Comparison of ENCODE assay signal across 33 cellular contexts in genomic region chr12:109347579-109347978, GRCh38. TPM values are rescaled to one million over a fixed set of nuclear protein-coding genes. Genes with fewer than 3 reads are reported as not detected.
"Had no signal": no experiment of that assay in that cellular context is flagged by ENCODE, and none has a peak within 500 bp of the region (broad histone marks: within the 10 kb centered on the region; RNA-seq: fewer than 3 reads in every experiment).

Gene MYO1H (plus strand): TSS chr12:109347900. CDS start chr12:109347961, 61 bp downstream.

- H3K27ac ChIP-seq: ascending aorta, brain microvascular endothelial cell, coronary artery, dorsolateral prefrontal cortex, gastroesophageal sphincter, left lung, lower lobe of right lung, parathyroid adenoma, thoracic aorta had no signal

- FAIRE-seq: keratinocyte, urothelium cell line had no signal

- H3K36me3 ChIP-seq: ascending aorta, brain microvascular endothelial cell, gastroesophageal sphincter, left lung, lower lobe of right lung, thoracic aorta had no signal

- H3K4me1 ChIP-seq: ascending aorta, gastroesophageal sphincter, left lung, lower lobe of right lung, parathyroid adenoma had no signal

- H2AFZ ChIP-seq: parathyroid adenoma had no signal

- H3K4me3 Mint-ChIP-seq: activated CD8-positive, alpha-beta T cell treated with anti-CD3 and anti-CD28 coated beads, Interleukin-2, amount 10 ng/mL, durations not matched to agents 7 days and 5 days; activated naive CD4-positive, alpha-beta T cell treated with anti-CD3 and anti-CD28 coated beads for 36 hours; activated naive CD8-positive, alpha-beta T cell treated with anti-CD3 and anti-CD28 coated beads for 36 hours; neural crest cell; stimulated activated naive CD8-positive, alpha-beta T cell treated with anti-CD3 and anti-CD28 coated beads, Interleukin-15, Interleukin-2, amounts not matched to agents 100 ng/mL and 50 ng/mL, for 24 hours; WTC11 had no signal

- H3K36me3 Mint-ChIP-seq: activated naive CD8-positive, alpha-beta T cell treated with anti-CD3 and anti-CD28 coated beads for 36 hours; WTC11 had no signal

- DNase-seq: activated CD4-positive, alpha-beta T cell treated with anti-CD3 and anti-CD28 coated beads for 1 hour; activated CD8-positive, alpha-beta T cell treated with anti-CD3 and anti-CD28 coated beads, Interleukin-2, amount 10 ng/mL, durations not matched to agents 7 days and 5 days; activated effector memory CD4-positive, alpha-beta T cell treated with anti-CD3 and anti-CD28 coated beads, Interleukin-2, amount 50 U/mL, for 16 hours; activated naive CD8-positive, alpha-beta T cell treated with anti-CD3 and anti-CD28 coated beads for 36 hours; activated T-cell treated with anti-CD3 and anti-CD28 coated beads for 4 hours; brain microvascular endothelial cell; dorsolateral prefrontal cortex; effector memory CD4-positive, alpha-beta T cell; hippocampal formation; left lung; lower lobe of right lung; occipital lobe; right cardiac atrium; stimulated activated CD4-positive, alpha-beta T cell treated with anti-CD3 and anti-CD28 coated beads, Interleukin-12 subunit alpha, Interleukin-12 subunit beta, amount 100 ng/mL, for 4 hours; stimulated activated CD4-positive, alpha-beta T cell treated with anti-CD3 and anti-CD28 coated beads, Interleukin-4, amount 100 ng/mL, for 1 hour; trophoblast cell had no signal

- H3K4me3 ChIP-seq: ascending aorta, coronary artery, dorsolateral prefrontal cortex, gastroesophageal sphincter, left lung, lower lobe of right lung, thoracic aorta had no signal

- H3K4me1 Mint-ChIP-seq: activated naive CD8-positive, alpha-beta T cell treated with anti-CD3 and anti-CD28 coated beads for 36 hours; neural crest cell; WTC11 had no signal

- H3K27ac Mint-ChIP-seq: activated CD8-positive, alpha-beta T cell treated with anti-CD3 and anti-CD28 coated beads, Interleukin-2, amount 10 ng/mL, durations not matched to agents 7 days and 5 days; activated naive CD4-positive, alpha-beta T cell treated with anti-CD3 and anti-CD28 coated beads for 36 hours; activated naive CD8-positive, alpha-beta T cell treated with anti-CD3 and anti-CD28 coated beads for 36 hours; stimulated activated naive CD8-positive, alpha-beta T cell treated with anti-CD3 and anti-CD28 coated beads, Interleukin-15, Interleukin-2, amounts not matched to agents 100 ng/mL and 50 ng/mL, for 24 hours; WTC11 had no signal

- H3K9me3 Mint-ChIP-seq: activated naive CD4-positive, alpha-beta T cell treated with anti-CD3 and anti-CD28 coated beads for 36 hours; stimulated activated naive CD8-positive, alpha-beta T cell treated with anti-CD3 and anti-CD28 coated beads, Interleukin-15, Interleukin-2, amounts not matched to agents 100 ng/mL and 50 ng/mL, for 24 hours had no signal

- H3K9ac ChIP-seq: parathyroid adenoma had no signal

- ATAC-seq: activated CD8-positive, alpha-beta T cell treated with anti-CD3 and anti-CD28 coated beads, Interleukin-2, amount 10 ng/mL, durations not matched to agents 7 days and 5 days; gastroesophageal sphincter; left lung; lower lobe of right lung; right cardiac atrium had no signal

- H3K9me3 ChIP-seq: ascending aorta, left lung, lower lobe of right lung, thoracic aorta had no signal

- H3K79me2 ChIP-seq: parathyroid adenoma had no signal

- H3K27me3 ChIP-seq: ascending aorta, brain microvascular endothelial cell, left lung had no signal

RNA-seq across cellular contexts. Expression of gene MYO1H, which starts in this region (rescaled TPM):
- total RNA-seq: activated CD8-positive, alpha-beta T cell treated with anti-CD3 and anti-CD28 coated beads, Interleukin-2, amount 10 ng/mL, durations not matched to agents 7 days and 5 days; activated naive CD4-positive, alpha-beta T cell treated with anti-CD3 and anti-CD28 coated beads for 36 hours; activated naive CD8-positive, alpha-beta T cell treated with anti-CD3 and anti-CD28 coated beads for 36 hours; ascending aorta; cardiac septum; epithelial cell of proximal tubule; fibroblast of lung; fibroblast of villous mesenchyme; gastroesophageal sphincter; mucosa of gallbladder; neural crest cell; pulmonary artery endothelial cell; thoracic aorta had no signal
- polyA plus RNA-seq: keratinocyte had no signal
